In the genomic region with DNA sequence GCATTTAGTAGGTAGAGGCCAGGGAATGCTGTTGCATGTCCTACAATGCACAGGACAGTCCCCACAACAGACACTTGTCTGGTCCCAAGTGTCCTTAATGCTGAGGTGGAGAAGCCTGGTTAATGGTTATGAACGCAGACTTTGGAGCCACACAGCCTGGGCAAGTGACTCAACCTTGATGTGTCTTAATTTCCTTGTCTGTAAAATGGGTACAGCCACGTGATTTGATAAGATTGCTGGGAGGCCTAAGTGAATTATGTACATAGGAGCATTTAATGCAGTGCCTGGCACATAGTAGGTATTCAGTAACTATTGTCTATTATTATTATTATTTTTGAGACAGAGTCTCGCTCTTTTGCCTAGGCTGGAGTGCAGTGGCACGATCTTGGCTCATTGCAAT, we compare ENCODE assay signal across 1 cellular context.
TF ChIP-seq lines count a peak whose summit lies in the region.

No MANE protein-coding gene starts in this region.

TF ChIP-seq in HepG2, 621 proteins besides CTCF, POLR2A, EP300 and RAD21:
- TF ChIP-seq JDP2 (CRISPR knock-in tag; IDR thresholded peaks at IDR 0.05; ENCODE audit: borderline replicate concordance) (no peak), ARHGAP35 (CRISPR knock-in tag; IDR thresholded peaks at IDR 0.05; ENCODE audit: borderline replicate concordance) (no peak), NFKBIZ (CRISPR knock-in tag; IDR thresholded peaks at IDR 0.05) (no peak), ZNF629 (CRISPR knock-in tag; conservative IDR thresholded peaks at IDR 0.05) (peak; percentile 72)
- TF ChIP-seq, protein P1, sequence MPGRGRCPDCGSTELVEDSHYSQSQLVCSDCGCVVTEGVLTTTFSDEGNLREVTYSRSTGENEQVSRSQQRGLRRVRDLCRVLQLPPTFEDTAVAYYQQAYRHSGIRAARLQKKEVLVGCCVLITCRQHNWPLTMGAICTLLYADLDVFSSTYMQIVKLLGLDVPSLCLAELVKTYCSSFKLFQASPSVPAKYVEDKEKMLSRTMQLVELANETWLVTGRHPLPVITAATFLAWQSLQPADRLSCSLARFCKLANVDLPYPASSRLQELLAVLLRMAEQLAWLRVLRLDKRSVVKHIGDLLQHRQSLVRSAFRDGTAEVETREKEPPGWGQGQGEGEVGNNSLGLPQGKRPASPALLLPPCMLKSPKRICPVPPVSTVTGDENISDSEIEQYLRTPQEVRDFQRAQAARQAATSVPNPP (CRISPR knock-in tag; IDR thresholded peaks at IDR 0.05): no peak
